ENCODE assay signal across 1 cellular context in genomic region chr5:132500931-132501628, GRCh38.
TF ChIP-seq lines count a peak whose summit lies in the region.

No MANE protein-coding gene starts in this region.

TF ChIP-seq in HepG2, 621 proteins besides CTCF, POLR2A, EP300 and RAD21 (continued from another document and continues in another):
- TF ChIP-seq ZFP91 (CRISPR knock-in tag; IDR thresholded peaks at IDR 0.05; ENCODE audit: borderline replicate concordance) (no peak; the same call in 1 of the 2 replicates), ZSCAN25 (CRISPR knock-in tag; IDR thresholded peaks at IDR 0.05) (peak; percentile 37; the same call in 1 of the 2 replicates), PHB2 (IDR thresholded peaks at IDR 0.05; ENCODE audit: partially characterized antibody) (no peak), CSRNP1 (CRISPR knock-in tag; IDR thresholded peaks at IDR 0.05) (0 out of 2 replicates have a peak, but pooled peaks have one; percentile 58), MAZ (IDR thresholded peaks at IDR 0.05; ENCODE audit: borderline replicate concordance, low read depth, low read length) (peak; percentile 54; the same call in 1 of the 2 replicates), MAZ (CRISPR knock-in tag; IDR thresholded peaks at IDR 0.05; ENCODE audit: low read depth) (peak; percentile 81), CHD2 (IDR thresholded peaks at IDR 0.05; ENCODE audit: low read depth, low read length) (no peak), ARID4A (CRISPR knock-in tag; IDR thresholded peaks at IDR 0.05; ENCODE audit: borderline replicate concordance) (peak; percentile 32; the same call in 1 of the 2 replicates), ETV5 (CRISPR knock-in tag; IDR thresholded peaks at IDR 0.05; ENCODE audit: borderline replicate concordance) (peak; percentile 80), DPF2 (CRISPR knock-in tag; IDR thresholded peaks at IDR 0.05; ENCODE audit: borderline replicate concordance, low read depth) (peak; percentile 33; the same call in 1 of the 2 replicates), ZMYM4 (CRISPR knock-in tag; IDR thresholded peaks at IDR 0.05) (peak; percentile 54; the same call in 1 of the 2 replicates), TBX3 (IDR thresholded peaks at IDR 0.05; ENCODE audit: borderline replicate concordance) (peak; percentile 98), PPARG (CRISPR knock-in tag; conservative IDR thresholded peaks at IDR 0.05) (peak; percentile 48; the same call in 1 of the 2 replicates), HNF1B (CRISPR knock-in tag; IDR thresholded peaks at IDR 0.05) (peak; percentile 54; the same call in 1 of the 2 replicates), ZNF354B (CRISPR knock-in tag; IDR thresholded peaks at IDR 0.05) (peak; percentile 88; the same call in 1 of the 2 replicates), FOXP4 (CRISPR knock-in tag; IDR thresholded peaks at IDR 0.05) (peak; percentile 79), MEF2D (CRISPR knock-in tag; IDR thresholded peaks at IDR 0.05) (peak; percentile 63), ZNF282 (IDR thresholded peaks at IDR 0.05; ENCODE audit: partially characterized antibody) (no peak), ZMAT3 (CRISPR knock-in tag; conservative IDR thresholded peaks at IDR 0.05) (peak; percentile 63; the same call in 1 of the 2 replicates), ZNF331 (CRISPR knock-in tag; IDR thresholded peaks at IDR 0.05) (peak; percentile 31; the same call in 1 of the 2 replicates), ZNF263 (CRISPR knock-in tag; IDR thresholded peaks at IDR 0.05) (peak; percentile 75; the same call in 1 of the 2 replicates), HNRNPH1 (optimal IDR thresholded peaks at IDR 0.05; ENCODE audit: low read depth, low read length) (no peak), ZFP36 (IDR thresholded peaks at IDR 0.05; ENCODE audit: borderline replicate concordance, low read depth, low read length, partially characterized antibody) (no peak), REPIN1 (CRISPR knock-in tag; IDR thresholded peaks at IDR 0.05; ENCODE audit: borderline replicate concordance, low read depth) (peak; percentile 87), ZEB1 (IDR thresholded peaks at IDR 0.05; ENCODE audit: insufficient replicate concordance, low read depth) (peak; percentile 90), SKIL (CRISPR knock-in tag; IDR thresholded peaks at IDR 0.05; ENCODE audit: borderline replicate concordance) (peak; percentile 48; the same call in 1 of the 2 replicates), SRY (CRISPR knock-in tag; IDR thresholded peaks at IDR 0.05) (0 out of 2 replicates have a peak, but pooled peaks have one; percentile 61), BCL6 (CRISPR knock-in tag; IDR thresholded peaks at IDR 0.05) (peak; percentile 72), HMGXB3 (CRISPR knock-in tag; IDR thresholded peaks at IDR 0.05; ENCODE audit: borderline replicate concordance) (peak; percentile 29; the same call in 1 of the 2 replicates), ZNF451 (CRISPR knock-in tag; IDR thresholded peaks at IDR 0.05) (0 out of 2 replicates have a peak, but pooled peaks have one; percentile 81), SMYD3 (CRISPR knock-in tag; IDR thresholded peaks at IDR 0.05) (peak; percentile 61; the same call in 1 of the 2 replicates), ZNF883 (CRISPR knock-in tag; IDR thresholded peaks at IDR 0.05; ENCODE audit: not compliant biosample characterization) (peak; percentile 83), HDAC2 (CRISPR knock-in tag; IDR thresholded peaks at IDR 0.05) (0 out of 2 replicates have a peak, but pooled peaks have one; percentile 33), RXRB (CRISPR knock-in tag; IDR thresholded peaks at IDR 0.05; ENCODE audit: borderline replicate concordance) (peak; percentile 70), TOPORS (CRISPR knock-in tag; IDR thresholded peaks at IDR 0.05) (peak; percentile 76; the same call in 1 of the 2 replicates), NRL (CRISPR knock-in tag; IDR thresholded peaks at IDR 0.05; ENCODE audit: borderline replicate concordance) (no peak), TBX2 (CRISPR knock-in tag; IDR thresholded peaks at IDR 0.05; ENCODE audit: borderline replicate concordance) (peak; percentile 96), STAG1 (CRISPR knock-in tag; IDR thresholded peaks at IDR 0.05) (peak; percentile 94), ZUFSP (CRISPR knock-in tag; IDR thresholded peaks at IDR 0.05; ENCODE audit: borderline replicate concordance) (no peak), NCOA1 (CRISPR knock-in tag; IDR thresholded peaks at IDR 0.05) (0 out of 2 replicates have a peak, but pooled peaks have one; percentile 50)
